Comparison of ENCODE assay signal across 8 cellular contexts in genomic region chr2:110853516-110853915, GRCh38.
A peak's percentile ranks its signal among the peaks of the same experiment; 100 is the strongest.
DNase-seq lines count a peak whose midpoint lies in the region; ATAC-seq, FAIRE-seq and TF ChIP-seq lines count a peak whose summit lies in the region.

No MANE protein-coding gene starts in this region.

- no peak for TF ChIP-seq POLR2A in GM12892 (IDR thresholded peaks at IDR 0.05; ENCODE audit: low read depth, low read length)

- H3K27ac ChIP-seq in Panc1 (ENCODE audit: low read length): no peak overlapping the region
- no peak overlapping the region for H3K27ac ChIP-seq in substantia nigra (ENCODE audit: low read depth, low read length, poor library complexity, severe bottlenecking)

- H3K36me3 ChIP-seq in Panc1 (ENCODE audit: control insufficient read depth, insufficient read depth, low read length): no peaks in the 10 kb centered on the region

- peaks cover 35% of the 10 kb centered on the region for H3K27me3 Mint-ChIP-seq in activated naive CD8-positive, alpha-beta T cell treated with anti-CD3 and anti-CD28 coated beads for 36 hours

- no peak overlapping the region for H3K4me3 Mint-ChIP-seq in activated naive CD8-positive, alpha-beta T cell treated with anti-CD3 and anti-CD28 coated beads for 36 hours

- no peaks in the 10 kb centered on the region for H3K9me3 ChIP-seq in Panc1 (ENCODE audit: control insufficient read depth, insufficient read depth, low read depth, low read length)

- peak; percentile 50 for FAIRE-seq in GM12892 (lab: Jason Lieb, UNC)

- in situ Hi-C loops in Panc1 (cut with HindIII; ENCODE audit: low pct_unique_long_range_greater_than_20kb, low sequenced_read_pairs): no loop called here

- peaks cover 6% of the 10 kb centered on the region for H3K9me3 Mint-ChIP-seq in activated naive CD8-positive, alpha-beta T cell treated with anti-CD3 and anti-CD28 coated beads for 36 hours

- H3K36me3 Mint-ChIP-seq in activated naive CD8-positive, alpha-beta T cell treated with anti-CD3 and anti-CD28 coated beads for 36 hours: peaks cover 3% of the 10 kb centered on the region

- ATAC-seq in Panc1 (peak; percentile 76), left colon (peak; percentile 68), HG03378 (IDR thresholded peaks at IDR 0.05; ENCODE audit: unreplicated experiment) (no peak), GM19395 (IDR thresholded peaks at IDR 0.05; ENCODE audit: unreplicated experiment) (no peak)

- POLR2A ChIA-PET in Panc1 (lab: Charles Lee): no interaction called here

- no peaks in the 10 kb centered on the region for H3K4me1 ChIP-seq in Panc1 (ENCODE audit: control insufficient read depth, insufficient read depth, low read length)

- peaks cover 4% of the 10 kb centered on the region; the same call in 1 of the 2 replicates for H3K27me3 ChIP-seq in Panc1 (ENCODE audit: control insufficient read depth, insufficient read depth, low read length)

- H3K4me3 ChIP-seq in AG10803 (ENCODE audit: low read length) (no peak overlapping the region), Panc1 (ENCODE audit: low read depth in 2 of 2, low read length in 2 of 2) (no peak overlapping the region)

- H3K27ac Mint-ChIP-seq in activated naive CD8-positive, alpha-beta T cell treated with anti-CD3 and anti-CD28 coated beads for 36 hours: no peak overlapping the region

- peak; percentile 50 for TF ChIP-seq CTCF in AG10803 (conservative IDR thresholded peaks at IDR 0.05; ENCODE audit: low read length)
- TF ChIP-seq CTCF in Panc1 (IDR thresholded peaks at IDR 0.05): peak; percentile 84

- H3K4me1 Mint-ChIP-seq in activated naive CD8-positive, alpha-beta T cell treated with anti-CD3 and anti-CD28 coated beads for 36 hours: peaks cover 72% of the 10 kb centered on the region

- intact Hi-C loops in Panc1 (cut with micrococcal nuclease; ENCODE audit: unreplicated experiment): no loop called here
- intact Hi-C loops in left colon (cut with DNase I, micrococcal nuclease): no loop called here

- no TSS peak for BruUV-seq in Panc1 (replicated peaks; lab: Mats Ljungman, UMichigan)

- DNase-seq in AG10803 (ENCODE audit: low read depth) (peak; percentile 3), GM12892 (ENCODE audit: insufficient read length) (no peak), Panc1 (ENCODE audit: low read depth, low spot score) (no peak), left colon (peak; percentile 38 to 63), substantia nigra (lab: John Stamatoyannopoulos, UW) (peak in 26 of 49 donors; percentile 3 to 56 (median 14))
- peak; percentile 48 for DNase-seq in activated naive CD8-positive, alpha-beta T cell treated with anti-CD3 and anti-CD28 coated beads for 36 hours

- CTCF ChIA-PET in Panc1 (lab: Charles Lee): no interaction called here

Comparison
In these comparisons a context has a peak if more than half of its experiments do, and no peak if none do; other contexts are left out.
1. DNase-seq: peak in AG10803 (single experiment), activated naive CD8-positive, alpha-beta T cell treated with anti-CD3 and anti-CD28 coated beads for 36 hours (single experiment), left colon (2 of 2) and substantia nigra (26 of 49); none in GM12892 (single experiment) and Panc1 (single experiment).
2. ATAC-seq: peak in Panc1 (single experiment) and left colon (single experiment); none in HG03378 (single experiment) and GM19395 (single experiment).